ENCODE assay signal across 9 cellular contexts in genomic region chr6:44188819-44189218, GRCh38. TPM values are rescaled to one million over a fixed set of nuclear protein-coding genes. Genes with fewer than 3 reads are reported as not detected.
"Had no signal": no experiment of that assay in that cellular context is flagged by ENCODE, and none has a peak within 500 bp of the region (broad histone marks: within the 10 kb centered on the region; RNA-seq: fewer than 3 reads in every experiment).

No MANE protein-coding gene starts in this region.

- H3K4me3 ChIP-seq: GM12878 had no signal

- ATAC-seq: GM12878 had no signal

- DNase-seq: GDM1, GF-D8 had no signal

- FAIRE-seq: G401.6, GM12878, GM12891, GM12892, GM18507, GM19239 had no signal

RNA-seq across cellular contexts. Expression of gene MYMX, which starts 27.9 kb away (rescaled TPM):
- total RNA-seq: GM12878 had no signal
- polyA plus RNA-seq: GM12878 had no signal

RNA-seq across cellular contexts. Expression of gene CAPN11, which starts 30.2 kb away (rescaled TPM):
- total RNA-seq: G401 had no signal
